In the genomic region with DNA sequence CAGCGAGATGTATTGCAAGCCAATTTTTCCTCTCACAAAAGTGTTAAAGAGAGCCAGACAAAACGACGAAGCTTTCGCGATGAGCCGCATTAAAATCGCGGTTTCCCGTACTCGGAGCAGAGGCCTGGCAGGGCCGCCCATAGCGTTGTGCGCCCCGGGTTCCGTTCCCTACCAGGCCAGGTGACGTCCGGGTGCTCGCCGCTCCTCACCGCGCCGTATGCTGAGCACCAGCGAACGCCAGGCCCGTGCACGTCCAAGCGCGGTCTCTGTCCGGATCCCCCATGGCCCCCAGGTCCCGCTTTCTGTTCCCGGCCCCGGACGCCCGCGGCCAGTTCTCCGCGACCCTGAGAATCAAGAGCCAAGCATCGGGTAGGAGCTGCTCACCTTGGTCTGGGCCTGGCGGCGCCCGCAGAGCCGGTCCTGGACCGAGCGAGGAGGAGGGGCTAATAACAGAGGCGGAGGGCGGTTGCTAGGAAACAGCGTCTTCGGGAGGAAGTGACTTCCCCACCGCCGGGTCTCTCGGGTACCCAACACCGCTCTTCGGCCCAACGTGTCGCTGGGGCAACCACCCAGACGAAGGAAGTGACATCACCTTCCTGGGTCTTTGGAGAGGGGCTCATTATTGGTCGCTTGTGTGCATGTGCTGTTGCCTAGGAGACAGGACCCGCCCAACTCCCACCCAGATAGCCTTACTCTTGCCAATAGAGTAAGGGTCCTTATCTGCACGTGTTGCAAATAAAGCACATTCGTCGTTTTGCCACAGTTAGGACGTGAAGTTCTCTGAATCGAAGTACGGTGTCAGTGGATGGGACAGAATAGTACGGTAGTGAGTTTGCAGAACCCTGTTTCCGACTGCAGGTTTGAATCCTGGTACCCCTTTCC, we compare ENCODE assay signal across 1 cellular context.
A peak's percentile ranks its signal among the peaks of the same experiment; 100 is the strongest.
TF ChIP-seq lines count a peak whose summit lies in the region.

A gene (minus strand): TSS at position 579 of the 882 bp plus-strand sequence. CDS start 1,115 bp downstream, outside the sequence.

TF ChIP-seq in SK-N-SH, 30 proteins besides CTCF, POLR2A, EP300 and RAD21 (continued from another document):
- TF ChIP-seq, protein P1, sequence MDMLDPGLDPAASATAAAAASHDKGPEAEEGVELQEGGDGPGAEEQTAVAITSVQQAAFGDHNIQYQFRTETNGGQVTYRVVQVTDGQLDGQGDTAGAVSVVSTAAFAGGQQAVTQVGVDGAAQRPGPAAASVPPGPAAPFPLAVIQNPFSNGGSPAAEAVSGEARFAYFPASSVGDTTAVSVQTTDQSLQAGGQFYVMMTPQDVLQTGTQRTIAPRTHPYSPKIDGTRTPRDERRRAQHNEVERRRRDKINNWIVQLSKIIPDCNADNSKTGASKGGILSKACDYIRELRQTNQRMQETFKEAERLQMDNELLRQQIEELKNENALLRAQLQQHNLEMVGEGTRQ (IDR thresholded peaks at IDR 0.05; ENCODE audit: borderline replicate concordance, low read depth, low read length) = peak; percentile 25; the same call in 1 of the 2 replicates
- TF ChIP-seq SIN3A (IDR thresholded peaks at IDR 0.05; ENCODE audit: borderline replicate concordance, low read depth, low read length) = peak; percentile 66; the same call in 1 of the 2 replicates
- TF ChIP-seq NRF1 (IDR thresholded peaks at IDR 0.05; ENCODE audit: low read depth, low read length) = no peak
- TF ChIP-seq NFIC (IDR thresholded peaks at IDR 0.05; ENCODE audit: borderline replicate concordance) = no peak
- TF ChIP-seq GATA2 (CRISPR knock-in tag; IDR thresholded peaks at IDR 0.05) = 0 out of 2 replicates have a peak, but pooled peaks have one; percentile 10
- TF ChIP-seq, protein P2, sequence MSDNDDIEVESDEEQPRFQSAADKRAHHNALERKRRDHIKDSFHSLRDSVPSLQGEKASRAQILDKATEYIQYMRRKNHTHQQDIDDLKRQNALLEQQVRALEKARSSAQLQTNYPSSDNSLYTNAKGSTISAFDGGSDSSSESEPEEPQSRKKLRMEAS (IDR thresholded peaks at IDR 0.05; ENCODE audit: low read depth) = no peak
- no peak for TF ChIP-seq FOSL2 (IDR thresholded peaks at IDR 0.05; ENCODE audit: borderline replicate concordance, low read depth)
- peak; percentile 95 for TF ChIP-seq RFX5 (IDR thresholded peaks at IDR 0.05; ENCODE audit: low read length)
- TF ChIP-seq MXI1 (IDR thresholded peaks at IDR 0.05; ENCODE audit: low read depth, low read length) = peak; percentile 92
- TF ChIP-seq, protein P3, sequence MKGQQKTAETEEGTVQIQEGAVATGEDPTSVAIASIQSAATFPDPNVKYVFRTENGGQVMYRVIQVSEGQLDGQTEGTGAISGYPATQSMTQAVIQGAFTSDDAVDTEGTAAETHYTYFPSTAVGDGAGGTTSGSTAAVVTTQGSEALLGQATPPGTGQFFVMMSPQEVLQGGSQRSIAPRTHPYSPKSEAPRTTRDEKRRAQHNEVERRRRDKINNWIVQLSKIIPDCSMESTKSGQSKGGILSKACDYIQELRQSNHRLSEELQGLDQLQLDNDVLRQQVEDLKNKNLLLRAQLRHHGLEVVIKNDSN (IDR thresholded peaks at IDR 0.05; ENCODE audit: borderline replicate concordance, low read depth) = peak; percentile 61; the same call in 1 of the 2 replicates
- no peak for TF ChIP-seq TEAD4 (IDR thresholded peaks at IDR 0.05; ENCODE audit: borderline replicate concordance, insufficient read depth)
- peak; percentile 34; the same call in 1 of the 2 replicates for TF ChIP-seq TAF1 (IDR thresholded peaks at IDR 0.05; ENCODE audit: borderline replicate concordance, low read depth, low read length)
- TF ChIP-seq ELF1 (IDR thresholded peaks at IDR 0.05) = peak; percentile 56
- TF ChIP-seq, protein P4, sequence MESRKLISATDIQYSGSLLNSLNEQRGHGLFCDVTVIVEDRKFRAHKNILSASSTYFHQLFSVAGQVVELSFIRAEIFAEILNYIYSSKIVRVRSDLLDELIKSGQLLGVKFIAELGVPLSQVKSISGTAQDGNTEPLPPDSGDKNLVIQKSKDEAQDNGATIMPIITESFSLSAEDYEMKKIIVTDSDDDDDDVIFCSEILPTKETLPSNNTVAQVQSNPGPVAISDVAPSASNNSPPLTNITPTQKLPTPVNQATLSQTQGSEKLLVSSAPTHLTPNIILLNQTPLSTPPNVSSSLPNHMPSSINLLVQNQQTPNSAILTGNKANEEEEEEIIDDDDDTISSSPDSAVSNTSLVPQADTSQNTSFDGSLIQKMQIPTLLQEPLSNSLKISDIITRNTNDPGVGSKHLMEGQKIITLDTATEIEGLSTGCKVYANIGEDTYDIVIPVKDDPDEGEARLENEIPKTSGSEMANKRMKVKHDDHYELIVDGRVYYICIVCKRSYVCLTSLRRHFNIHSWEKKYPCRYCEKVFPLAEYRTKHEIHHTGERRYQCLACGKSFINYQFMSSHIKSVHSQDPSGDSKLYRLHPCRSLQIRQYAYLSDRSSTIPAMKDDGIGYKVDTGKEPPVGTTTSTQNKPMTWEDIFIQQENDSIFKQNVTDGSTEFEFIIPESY (IDR thresholded peaks at IDR 0.05; ENCODE audit: borderline replicate concordance, low read depth) = no peak
- TF ChIP-seq TCF12 (IDR thresholded peaks at IDR 0.05) = no peak
- TF ChIP-seq, protein P5, sequence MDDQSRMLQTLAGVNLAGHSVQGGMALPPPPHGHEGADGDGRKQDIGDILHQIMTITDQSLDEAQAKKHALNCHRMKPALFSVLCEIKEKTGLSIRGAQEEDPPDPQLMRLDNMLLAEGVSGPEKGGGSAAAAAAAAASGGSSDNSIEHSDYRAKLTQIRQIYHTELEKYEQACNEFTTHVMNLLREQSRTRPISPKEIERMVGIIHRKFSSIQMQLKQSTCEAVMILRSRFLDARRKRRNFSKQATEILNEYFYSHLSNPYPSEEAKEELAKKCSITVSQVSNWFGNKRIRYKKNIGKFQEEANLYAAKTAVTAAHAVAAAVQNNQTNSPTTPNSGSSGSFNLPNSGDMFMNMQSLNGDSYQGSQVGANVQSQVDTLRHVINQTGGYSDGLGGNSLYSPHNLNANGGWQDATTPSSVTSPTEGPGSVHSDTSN (IDR thresholded peaks at IDR 0.05) = no peak
- TF ChIP-seq, protein P6, sequence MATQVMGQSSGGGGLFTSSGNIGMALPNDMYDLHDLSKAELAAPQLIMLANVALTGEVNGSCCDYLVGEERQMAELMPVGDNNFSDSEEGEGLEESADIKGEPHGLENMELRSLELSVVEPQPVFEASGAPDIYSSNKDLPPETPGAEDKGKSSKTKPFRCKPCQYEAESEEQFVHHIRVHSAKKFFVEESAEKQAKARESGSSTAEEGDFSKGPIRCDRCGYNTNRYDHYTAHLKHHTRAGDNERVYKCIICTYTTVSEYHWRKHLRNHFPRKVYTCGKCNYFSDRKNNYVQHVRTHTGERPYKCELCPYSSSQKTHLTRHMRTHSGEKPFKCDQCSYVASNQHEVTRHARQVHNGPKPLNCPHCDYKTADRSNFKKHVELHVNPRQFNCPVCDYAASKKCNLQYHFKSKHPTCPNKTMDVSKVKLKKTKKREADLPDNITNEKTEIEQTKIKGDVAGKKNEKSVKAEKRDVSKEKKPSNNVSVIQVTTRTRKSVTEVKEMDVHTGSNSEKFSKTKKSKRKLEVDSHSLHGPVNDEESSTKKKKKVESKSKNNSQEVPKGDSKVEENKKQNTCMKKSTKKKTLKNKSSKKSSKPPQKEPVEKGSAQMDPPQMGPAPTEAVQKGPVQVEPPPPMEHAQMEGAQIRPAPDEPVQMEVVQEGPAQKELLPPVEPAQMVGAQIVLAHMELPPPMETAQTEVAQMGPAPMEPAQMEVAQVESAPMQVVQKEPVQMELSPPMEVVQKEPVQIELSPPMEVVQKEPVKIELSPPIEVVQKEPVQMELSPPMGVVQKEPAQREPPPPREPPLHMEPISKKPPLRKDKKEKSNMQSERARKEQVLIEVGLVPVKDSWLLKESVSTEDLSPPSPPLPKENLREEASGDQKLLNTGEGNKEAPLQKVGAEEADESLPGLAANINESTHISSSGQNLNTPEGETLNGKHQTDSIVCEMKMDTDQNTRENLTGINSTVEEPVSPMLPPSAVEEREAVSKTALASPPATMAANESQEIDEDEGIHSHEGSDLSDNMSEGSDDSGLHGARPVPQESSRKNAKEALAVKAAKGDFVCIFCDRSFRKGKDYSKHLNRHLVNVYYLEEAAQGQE (IDR thresholded peaks at IDR 0.05; ENCODE audit: low read depth, low read length) = no peak
- no peak for TF ChIP-seq RXRA (IDR thresholded peaks at IDR 0.05; ENCODE audit: borderline replicate concordance, low read depth)
- no peak for TF ChIP-seq FOXM1 (IDR thresholded peaks at IDR 0.05; ENCODE audit: low read depth)
- no peak for TF ChIP-seq SMC3 (IDR thresholded peaks at IDR 0.05; ENCODE audit: low read depth, low read length)
- no peak for TF ChIP-seq JUND (IDR thresholded peaks at IDR 0.05)
- no peak for TF ChIP-seq EZH2phosphoT487 (IDR thresholded peaks at IDR 0.05; ENCODE audit: borderline replicate concordance, low read depth)
- TF ChIP-seq POLR2AphosphoS5 (IDR thresholded peaks at IDR 0.05; ENCODE audit: low read depth, low read length) = peak; percentile 74
TF ChIP-seq in SK-N-SH: peak in this region for 12.
